ENCODE assay signal across 8 cellular contexts in genomic region chr13:50531917-50532899, GRCh38.
DNase-seq lines count a peak whose midpoint lies in the region; ATAC-seq and TF ChIP-seq lines count a peak whose summit lies in the region.

No MANE protein-coding gene starts in this region.

- ATAC-seq in GM18502 (IDR thresholded peaks at IDR 0.05; ENCODE audit: poor library complexity, unreplicated experiment): no peak

- TF ChIP-seq CTCF in foreskin fibroblast (IDR thresholded peaks at IDR 0.05; ENCODE audit: low read depth, low read length): peak; percentile 36
- TF ChIP-seq CTCF in thyroid gland (IDR thresholded peaks at IDR 0.05): peak in 4 of 6 experiments; percentile 27 to 72 (median 60)

- WGBS in thyroid gland, 2 donors: 75 to 81% methylated on average over 5 of the region's 5 CpGs

- H3K4me3 ChIP-seq in foreskin fibroblast (ENCODE audit: low read depth in 1 of 2, low read length in 2 of 2) (no peak overlapping the region), thyroid gland (replicated peaks in 1 of 3) (no peak overlapping the region)

- no peaks in the 10 kb centered on the region for H3K27me3 ChIP-seq in thyroid gland

- no peaks in the 10 kb centered on the region for H3K36me3 ChIP-seq in thyroid gland

- peak; percentile 34 for DNase-seq in SKM-1 treated with dmso at 0.1 percent for 144 hours (lab: John Stamatoyannopoulos, UW; ENCODE audit: unreplicated experiment)
- no peak for DNase-seq in SKM-1 (lab: John Stamatoyannopoulos, UW; ENCODE audit: unreplicated experiment)
- peak; percentile 50 for DNase-seq in OCI-M1 (lab: John Stamatoyannopoulos, UW)
- DNase-seq in foreskin fibroblast: peak in 1 of 2 donors; percentile 65
- no peak for DNase-seq in thyroid gland
- no peak for DNase-seq in activated CD4-positive, alpha-beta T cell treated with anti-CD3 and anti-CD28 coated beads, Interleukin-2, amount 50 U/mL, for 48 hours
- DNase-seq in stimulated activated CD4-positive, alpha-beta T cell treated with anti-CD3 and anti-CD28 coated beads, Interleukin-2, amount 100 ng/mL, for 48 hours: no peak

- H3K27ac ChIP-seq in thyroid gland: no peak overlapping the region

- no peak for TF ChIP-seq POLR2A in thyroid gland (IDR thresholded peaks at IDR 0.05)

- intact Hi-C loops in thyroid gland (cut with DNase I): loop anchor here (5.0 to 10.0 kb wide), 2 partner anchors 270 to 407 kb away; no protein-coding TSS in a partner anchor

- H3K4me1 ChIP-seq in thyroid gland: peaks cover 22 to 30% of the 10 kb centered on the region in 2 donors

- no peaks in the 10 kb centered on the region for H3K9me3 ChIP-seq in thyroid gland

Comparison
In these comparisons a context has a peak if more than half of its experiments do, and no peak if none do; other contexts are left out.
1. DNase-seq: peak in SKM-1 treated with dmso at 0.1 percent for 144 hours (single experiment) and OCI-M1 (single experiment); none in SKM-1 (single experiment), thyroid gland (0 of 2), activated CD4-positive, alpha-beta T cell treated with anti-CD3 and anti-CD28 coated beads, Interleukin-2, amount 50 U/mL, for 48 hours (0 of 2) and stimulated activated CD4-positive, alpha-beta T cell treated with anti-CD3 and anti-CD28 coated beads, Interleukin-2, amount 100 ng/mL, for 48 hours (0 of 2).